ENCODE assay signal across 8 cellular contexts in genomic region chr11:110295086-110295485, GRCh38. TPM values are rescaled to one million over a fixed set of nuclear protein-coding genes. Genes with fewer than 3 reads are reported as not detected.
DNase-seq lines count a peak whose midpoint lies in the region; ATAC-seq and TF ChIP-seq lines count a peak whose summit lies in the region.

No MANE protein-coding gene starts in this region.

- DNase-seq in NCI-H1105 treated with DMSO at 0.1 percent for 48 hours (lab: John Stamatoyannopoulos, UW) (peak; percentile 9), NCI-H1105 (lab: John Stamatoyannopoulos, UW) (no peak), NCI-H1436 treated with DMSO at 0.1 percent for 48 hours (lab: John Stamatoyannopoulos, UW) (no peak), erythroblast (lab: John Stamatoyannopoulos, UW) (no peak), OCI-M2 (lab: John Stamatoyannopoulos, UW; ENCODE audit: unreplicated experiment) (no peak)
- no peak for DNase-seq in activated CD8-positive, alpha-beta T cell treated with anti-CD3 and anti-CD28 coated beads, Interleukin-2, amount 10 ng/mL, durations not matched to agents 7 days and 5 days

- no peaks in the 10 kb centered on the region for H3K9me3 Mint-ChIP-seq in activated CD8-positive, alpha-beta T cell treated with anti-CD3 and anti-CD28 coated beads, Interleukin-2, amount 10 ng/mL, durations not matched to agents 7 days and 5 days (ENCODE audit: insufficient read depth)

- peaks cover 21% of the 10 kb centered on the region for H3K36me3 Mint-ChIP-seq in activated CD8-positive, alpha-beta T cell treated with anti-CD3 and anti-CD28 coated beads, Interleukin-2, amount 10 ng/mL, durations not matched to agents 7 days and 5 days (ENCODE audit: low read depth)

- H3K36me3 ChIP-seq in iPS-18a (ENCODE audit: control insufficient read depth, low read depth, low read length): no peaks in the 10 kb centered on the region
- H3K36me3 ChIP-seq in stomach smooth muscle (ENCODE audit: control insufficient read depth in 2 of 2, insufficient read depth in 2 of 2, low read length in 2 of 2): no peaks in the 10 kb centered on the region

- H3K27ac Mint-ChIP-seq in activated CD8-positive, alpha-beta T cell treated with anti-CD3 and anti-CD28 coated beads, Interleukin-2, amount 10 ng/mL, durations not matched to agents 7 days and 5 days: no peak overlapping the region

- H3K9me3 ChIP-seq in iPS-18a (ENCODE audit: control insufficient read depth, low read depth, low read length): no peaks in the 10 kb centered on the region
- H3K9me3 ChIP-seq in stomach smooth muscle (ENCODE audit: control insufficient read depth in 2 of 2, low read length in 2 of 2): no peaks in the 10 kb centered on the region

- no peak for ATAC-seq in activated CD8-positive, alpha-beta T cell treated with anti-CD3 and anti-CD28 coated beads, Interleukin-2, amount 10 ng/mL, durations not matched to agents 7 days and 5 days

- H3K27me3 ChIP-seq in iPS-18a (ENCODE audit: control insufficient read depth, insufficient read depth, low read length) (no peaks in the 10 kb centered on the region), stomach smooth muscle (ENCODE audit: control insufficient read depth in 1 of 2, insufficient read depth in 2 of 2, low read length in 2 of 2) (no peaks in the 10 kb centered on the region)

- H3K4me1 ChIP-seq in iPS-18a (ENCODE audit: control insufficient read depth, low read depth, low read length): peaks cover 41% of the 10 kb centered on the region
- H3K4me1 ChIP-seq in stomach smooth muscle (ENCODE audit: control insufficient read depth, insufficient read depth, low read length): peaks cover 5% of the 10 kb centered on the region

- H3K27me3 Mint-ChIP-seq in activated CD8-positive, alpha-beta T cell treated with anti-CD3 and anti-CD28 coated beads, Interleukin-2, amount 10 ng/mL, durations not matched to agents 7 days and 5 days (ENCODE audit: low read depth): no peaks in the 10 kb centered on the region

- H3K9ac ChIP-seq in iPS-18a (ENCODE audit: low read length): peak overlapping the region; percentile 83
- peak overlapping the region; percentile 80 to 97 for H3K9ac ChIP-seq in stomach smooth muscle (ENCODE audit: low read length in 2 of 2)

- no peak for TF ChIP-seq POLR2A in erythroblast (IDR thresholded peaks at IDR 0.05; ENCODE audit: low read length)

- CTCF ChIA-PET in activated CD8-positive, alpha-beta T cell treated with anti-CD3 and anti-CD28 coated beads, Interleukin-2, amount 10 ng/mL, durations not matched to agents 7 days and 5 days (lab: Charles Lee): no interaction called here

- H3K4me1 Mint-ChIP-seq in activated CD8-positive, alpha-beta T cell treated with anti-CD3 and anti-CD28 coated beads, Interleukin-2, amount 10 ng/mL, durations not matched to agents 7 days and 5 days (ENCODE audit: low read depth): peaks cover 42% of the 10 kb centered on the region

- peak overlapping the region; percentile 94 for H3K4me3 ChIP-seq in iPS-18a (ENCODE audit: low read length)
- peak overlapping the region; percentile 88 to 90 for H3K4me3 ChIP-seq in stomach smooth muscle (ENCODE audit: low read length in 2 of 2)

- no peak overlapping the region for H3K27ac ChIP-seq in iPS-18a (ENCODE audit: low read length)
- no peak overlapping the region for H3K27ac ChIP-seq in stomach smooth muscle (ENCODE audit: low read length)

- peak overlapping the region; percentile 91 for H3K4me3 Mint-ChIP-seq in activated CD8-positive, alpha-beta T cell treated with anti-CD3 and anti-CD28 coated beads, Interleukin-2, amount 10 ng/mL, durations not matched to agents 7 days and 5 days

- POLR2A ChIA-PET in activated CD8-positive, alpha-beta T cell treated with anti-CD3 and anti-CD28 coated beads, Interleukin-2, amount 10 ng/mL, durations not matched to agents 7 days and 5 days (lab: Charles Lee): interaction anchor here (0.8 to 2.0 kb wide), 2 partner anchors 53 to 68 kb away, joined by 3 to 12 read pairs; no protein-coding TSS in a partner anchor

RNA-seq across cellular contexts. Expression of gene RDX, which starts 1.3 kb away (rescaled TPM):
- 10 to 100 TPM; 37.9 to 39.6 TPM for total RNA-seq in activated CD8-positive, alpha-beta T cell treated with anti-CD3 and anti-CD28 coated beads, Interleukin-2, amount 10 ng/mL, durations not matched to agents 7 days and 5 days
